26 cellular contexts compared by ENCODE assay signal in genomic region chr4:7340553-7341433, GRCh38.
"Had no signal": no experiment of that assay in that cellular context is flagged by ENCODE, and none has a peak within 500 bp of the region (broad histone marks: within the 10 kb centered on the region; RNA-seq: fewer than 3 reads in every experiment).

No MANE protein-coding gene starts in this region.

- H3K27ac ChIP-seq: colonic mucosa, epithelial cell of prostate, esophagus squamous epithelium, heart right ventricle, left lung, prostate gland, thoracic aorta, uterus had no signal

- H3K4me3 ChIP-seq: colonic mucosa, esophagus squamous epithelium, heart right ventricle, left lung, lung, mucosa of descending colon, prostate gland, smooth muscle cell, thoracic aorta, uterus had no signal

- H3K4me1 ChIP-seq: colonic mucosa, heart right ventricle, left lung, prostate gland, uterus had no signal

- H3K36me3 ChIP-seq: colonic mucosa, esophagus squamous epithelium, heart right ventricle, left lung, prostate gland, thoracic aorta, uterus had no signal

- H3K4me2 ChIP-seq: smooth muscle cell had no signal

- H3K9me3 ChIP-seq: colonic mucosa, left lung, mucosa of descending colon, prostate gland, thoracic aorta had no signal

- DNase-seq: activated B cell treated with CpG ODN at 0.5 μM for 24 hours; activated CD8-positive, alpha-beta memory T cell treated with anti-CD3 and anti-CD28 coated beads, Interleukin-2, amount 10 ng/mL, durations not matched to agents 7 days and 5 days; activated CD8-positive, alpha-beta T cell treated with anti-CD3 and anti-CD28 coated beads, Interleukin-2, amount 10 ng/mL, durations not matched to agents 7 days and 5 days; activated naive CD8-positive, alpha-beta T cell treated with anti-CD3 and anti-CD28 coated beads, Interleukin-2, amount 50 U/mL, for 24 hours; activated T-cell treated with anti-CD3 and anti-CD28 coated beads, Interleukin-2, amount 50 U/mL, for 48 hours; amygdala; colonic mucosa; effector CD8-positive, alpha-beta T cell; esophagus squamous epithelium; foreskin melanocyte; heart right ventricle; mucosa of descending colon; retina; stimulated activated CD4-positive, alpha-beta T cell treated with anti-CD3 and anti-CD28 coated beads, Interleukin-15, amount 100 ng/mL, for 24 hours; stimulated activated CD4-positive, alpha-beta T cell treated with anti-CD3 and anti-CD28 coated beads, Interleukin-2, amount 100 ng/mL, for 24 hours; stimulated activated naive CD4-positive, alpha-beta T cell treated with Interleukin-2 at 50 U/mL for 16 hours; T-cell; trophoblast cell; uterus had no signal

- H3K27me3 ChIP-seq: colonic mucosa, esophagus squamous epithelium, heart right ventricle, left lung, uterus had no signal

- ATAC-seq: activated CD8-positive, alpha-beta memory T cell treated with anti-CD3 and anti-CD28 coated beads, Interleukin-2, amount 10 ng/mL, durations not matched to agents 7 days and 5 days; activated CD8-positive, alpha-beta T cell treated with anti-CD3 and anti-CD28 coated beads, Interleukin-2, amount 10 ng/mL, durations not matched to agents 7 days and 5 days; activated naive CD8-positive, alpha-beta T cell treated with anti-CD3 and anti-CD28 coated beads, Interleukin-2, amount 50 U/mL, for 24 hours; heart right ventricle; left lung; mucosa of descending colon; natural killer cell treated with Interleukin-12 subunit alpha and Interleukin-12 subunit beta and Interleukin-15 and Interleukin-18, amount 100 ng/mL, for 72 hours; T-cell had no signal
